ENCODE assay signal across 10 cellular contexts in the genomic region with DNA sequence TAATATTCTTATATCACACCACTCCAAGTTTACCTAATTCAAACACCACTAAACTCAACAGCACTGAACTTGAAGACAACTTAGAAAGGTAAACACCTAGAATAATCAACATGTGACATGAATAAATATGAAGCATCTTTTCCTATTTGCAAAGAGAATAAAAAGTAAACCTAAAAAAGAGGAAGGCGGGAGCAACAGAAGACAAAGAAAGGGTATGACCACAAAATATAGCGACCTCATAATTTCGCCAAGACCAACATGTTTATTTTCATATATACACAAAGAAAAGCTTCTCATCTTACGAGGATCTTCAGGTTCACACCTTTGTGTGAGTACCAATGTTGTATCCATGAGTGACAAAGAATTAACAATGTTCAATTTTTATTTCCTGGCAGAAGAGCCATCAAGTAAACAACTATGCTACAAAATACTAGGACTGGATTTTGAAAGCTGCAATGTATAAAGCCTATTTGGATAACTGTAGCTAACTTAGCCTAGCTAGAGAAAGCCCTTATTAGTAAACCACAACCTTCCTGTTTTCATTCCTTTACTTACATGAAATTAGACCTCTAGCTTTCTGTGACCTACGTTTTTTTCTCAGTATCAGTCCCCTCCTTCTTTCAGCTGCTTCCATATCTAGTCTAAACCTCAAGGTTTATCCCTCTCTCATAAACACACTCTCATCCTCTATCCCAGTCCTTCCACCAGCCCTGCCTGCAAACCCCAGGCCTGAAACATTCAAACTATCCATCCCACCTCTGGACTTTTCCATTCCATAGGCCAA. TPM values are rescaled to one million over a fixed set of nuclear protein-coding genes. Genes with fewer than 3 reads are reported as not detected.
DNase-seq lines count a peak whose midpoint lies in the region; ATAC-seq and TF ChIP-seq lines count a peak whose summit lies in the region.
"Had no signal": no experiment of that assay in that cellular context is flagged by ENCODE, and none has a peak within 500 bp of the region (broad histone marks: within the 10 kb centered on the region; RNA-seq: fewer than 3 reads in every experiment).

No MANE protein-coding gene starts in this region.

- TF ChIP-seq CTCF in DOHH2 (IDR thresholded peaks at IDR 0.05; ENCODE audit: low read depth, low read length, poor library complexity, severe bottlenecking) (no peak), LNCaP clone FGC (IDR thresholded peaks at IDR 0.05; ENCODE audit: control insufficient read depth, extremely low read depth, insufficient read depth) (no peak), WERI-Rb-1 (IDR thresholded peaks at IDR 0.05; ENCODE audit: low read depth, low read length) (no peak)

- H3K4me2 ChIP-seq in DOHH2 (ENCODE audit: low read length) = peak overlapping the region; percentile 36

- H3K9me3 ChIP-seq in DOHH2 (ENCODE audit: control insufficient read depth, insufficient read depth, low read length) (no peaks in the 10 kb centered on the region), WERI-Rb-1 (ENCODE audit: severe bottlenecking) (no peaks in the 10 kb centered on the region)

- H3K4me3 ChIP-seq in DOHH2 (ENCODE audit: low read length) = no peak overlapping the region
- H3K4me3 ChIP-seq in LNCaP clone FGC (ENCODE audit: low read depth, low read length) = no peak overlapping the region
- H3K4me3 ChIP-seq in WERI-Rb-1 (ENCODE audit: low read depth, low read length) = no peak overlapping the region

- DNase-seq in LNCaP clone FGC (ENCODE audit: low read depth) = peak; percentile 40
- peak; percentile 24 for DNase-seq in central memory CD4-positive, alpha-beta T cell
- DNase-seq in cardiac septum (ENCODE audit: low spot score) = no peak
- DNase-seq in WERI-Rb-1 = no peak
- no peak for DNase-seq in effector CD4-positive, alpha-beta T cell
- DNase-seq in NAMALWA (ENCODE audit: low spot score) = no peak
- DNase-seq: kidney glomerular epithelial cell, NCI-H524 treated with DMSO at 0.1 percent for 48 hours had no signal

- no peak overlapping the region for H3K27ac ChIP-seq in DOHH2 (ENCODE audit: low read depth, low read length)
- H3K27ac ChIP-seq in WERI-Rb-1 = no peak overlapping the region

- peaks cover 6% of the 10 kb centered on the region; the same call in 1 of the 2 replicates for H4K20me1 ChIP-seq in DOHH2 (ENCODE audit: control insufficient read depth, insufficient read depth, low read depth, low read length)

- H3K27me3 ChIP-seq in DOHH2 (ENCODE audit: control insufficient read depth, low read length) (no peaks in the 10 kb centered on the region), WERI-Rb-1 (ENCODE audit: insufficient read depth, low read depth, severe bottlenecking) (no peaks in the 10 kb centered on the region)

- ATAC-seq in GM21515 (IDR thresholded peaks at IDR 0.05; ENCODE audit: unreplicated experiment) = peak; percentile 49

- H3K36me3 ChIP-seq in DOHH2 (ENCODE audit: control insufficient read depth, low read length) = peaks cover 33% of the 10 kb centered on the region
- peaks cover 16% of the 10 kb centered on the region for H3K36me3 ChIP-seq in WERI-Rb-1

- peaks cover 66% of the 10 kb centered on the region for H3K79me2 ChIP-seq in DOHH2 (ENCODE audit: control insufficient read depth, low read length)

- peaks cover 9% of the 10 kb centered on the region; the same call in 1 of the 2 replicates for H3F3A ChIP-seq in DOHH2 (ENCODE audit: control insufficient read depth, insufficient read depth)

- peaks cover 46% of the 10 kb centered on the region for H3K4me1 ChIP-seq in DOHH2 (ENCODE audit: control insufficient read depth, low read length)

- no peaks in the 10 kb centered on the region for H3K9me2 ChIP-seq in DOHH2 (replicated peaks; ENCODE audit: control insufficient read depth, low read length)

- intact Hi-C loops in cardiac septum (cut with DNase I) = no loop called here

RNA-seq across cellular contexts. Expression of gene PHTF1, which starts 21.3 kb away (rescaled TPM):
- 15.0 TPM for total RNA-seq in cardiac septum

RNA-seq across cellular contexts. Expression of gene RSBN1, which starts 31.7 kb away (rescaled TPM):
- total RNA-seq in cardiac septum = 11.0 TPM

Comparison
In these comparisons a context has a peak if more than half of its experiments do, and no peak if none do; other contexts are left out.
1. DNase-seq: peak in LNCaP clone FGC (single experiment) and central memory CD4-positive, alpha-beta T cell (single experiment); none in cardiac septum (single experiment), WERI-Rb-1 (single experiment), effector CD4-positive, alpha-beta T cell (single experiment) and NAMALWA (single experiment).